Comparison of ENCODE assay signal across 1 cellular context in genomic region chr12:7628401-7628961, GRCh38.
TF ChIP-seq lines count a peak whose summit lies in the region.

No MANE protein-coding gene starts in this region.

TF ChIP-seq in H1, 55 proteins besides CTCF, POLR2A, EP300 and RAD21 (continued from another document):
- TF ChIP-seq SIRT6 (IDR thresholded peaks at IDR 0.05; ENCODE audit: low read length) (no peak), MAX (IDR thresholded peaks at IDR 0.05) (peak; percentile 56; the same call in 1 of the 2 replicates), SIN3A (conservative IDR thresholded peaks at IDR 0.05 in 1 of 2, IDR thresholded peaks at IDR 0.05 in 1 of 2; ENCODE audit: low read depth in 1 of 2, low read length in 2 of 2) (peak; percentile 63 to 96; a peak in 2 of 4 replicates), TBP (IDR thresholded peaks at IDR 0.05; ENCODE audit: low read depth, low read length) (no peak), SAP30 (IDR thresholded peaks at IDR 0.05; ENCODE audit: insufficient read depth, insufficient replicate concordance, low read length) (peak; percentile 97), NRF1 (IDR thresholded peaks at IDR 0.05; ENCODE audit: low read depth, low read length) (0 out of 2 replicates have a peak, but pooled peaks have one; percentile 25), TAF1 (IDR thresholded peaks at IDR 0.05; ENCODE audit: low read depth, low read length) (no peak), POLR2AphosphoS5 (IDR thresholded peaks at IDR 0.05; ENCODE audit: low read depth, low read length) (no peak), EGR1 (IDR thresholded peaks at IDR 0.05; ENCODE audit: borderline replicate concordance, low read depth, low read length) (no peak)
